Comparison of ENCODE assay signal across 9 cellular contexts in the genomic region with DNA sequence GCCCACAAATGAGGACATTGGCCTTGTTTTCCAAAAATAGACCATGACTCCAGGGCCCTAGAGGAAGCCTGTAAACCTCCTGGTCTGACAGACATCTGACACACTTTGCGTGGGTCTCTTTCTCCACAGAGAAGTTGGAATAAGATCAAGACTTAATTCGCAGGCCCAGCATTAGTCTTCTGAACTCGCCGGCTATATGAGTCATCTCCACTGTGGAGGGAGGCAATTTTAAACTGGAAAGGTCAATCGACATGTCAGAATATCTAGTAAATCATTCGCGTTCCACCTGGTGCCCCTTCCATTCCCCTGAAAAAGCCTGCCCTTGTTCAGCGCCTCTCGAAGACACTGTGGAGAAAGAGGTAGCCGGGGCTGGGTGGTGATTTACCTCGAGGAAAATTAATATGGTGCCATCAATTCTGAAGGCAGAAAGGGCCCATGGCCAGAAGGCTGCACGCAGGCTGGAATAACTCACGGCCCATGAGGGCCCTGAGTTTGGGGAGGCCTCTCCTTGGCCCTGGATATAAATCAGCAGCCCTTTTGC.
DNase-seq lines count a peak whose midpoint lies in the region; ATAC-seq and TF ChIP-seq lines count a peak whose summit lies in the region.
"Had no signal": no experiment of that assay in that cellular context is flagged by ENCODE, and none has a peak within 500 bp of the region (broad histone marks: within the 10 kb centered on the region; RNA-seq: fewer than 3 reads in every experiment).

No MANE protein-coding gene starts in this region.

- peaks cover 77% of the 10 kb centered on the region for H3K4me1 Mint-ChIP-seq in activated CD4-positive, alpha-beta T cell treated with anti-CD3 and anti-CD28 coated beads for 36 hours
- H3K4me1 Mint-ChIP-seq in activated B cell treated with CpG ODN at 0.5 μM for 24 hours (peaks cover 58% of the 10 kb centered on the region), glutamatergic neuron (ENCODE audit: low read depth, unreplicated experiment) (peaks cover 27% of the 10 kb centered on the region)
- H3K4me1 Mint-ChIP-seq in stimulated activated effector memory CD8-positive, alpha-beta T cell treated with anti-CD3 and anti-CD28 coated beads, Interleukin-12 subunit alpha, Interleukin-12 subunit beta, amount 100 ng/mL, for 72 hours, result peaks cover 53% of the 10 kb centered on the region

- no peaks in the 10 kb centered on the region for H3K9me3 Mint-ChIP-seq in activated CD4-positive, alpha-beta T cell treated with anti-CD3 and anti-CD28 coated beads for 36 hours (ENCODE audit: low read depth)
- H3K9me3 Mint-ChIP-seq in activated B cell treated with CpG ODN at 0.5 μM for 24 hours (no peaks in the 10 kb centered on the region), glutamatergic neuron (ENCODE audit: unreplicated experiment) (no peaks in the 10 kb centered on the region)
- no peaks in the 10 kb centered on the region for H3K9me3 Mint-ChIP-seq in stimulated activated effector memory CD8-positive, alpha-beta T cell treated with anti-CD3 and anti-CD28 coated beads, Interleukin-12 subunit alpha, Interleukin-12 subunit beta, amount 100 ng/mL, for 72 hours

- intact Hi-C loops in activated CD4-positive, alpha-beta T cell treated with anti-CD3 and anti-CD28 coated beads for 36 hours (cut with DNase I, micrococcal nuclease), result no loop called here
- intact Hi-C loops in activated B cell treated with CpG ODN at 0.5 μM for 24 hours (cut with micrococcal nuclease), result no loop called here

- no peaks in the 10 kb centered on the region for H3K9me3 ChIP-seq in effector memory CD4-positive, alpha-beta T cell (ENCODE audit: control insufficient read depth, low read length)
- H3K9me3 ChIP-seq in BE2C, result no peaks in the 10 kb centered on the region

- H3K36me3 Mint-ChIP-seq in activated CD4-positive, alpha-beta T cell treated with anti-CD3 and anti-CD28 coated beads for 36 hours (ENCODE audit: low read depth), result peaks cover 12% of the 10 kb centered on the region
- H3K36me3 Mint-ChIP-seq in activated B cell treated with CpG ODN at 0.5 μM for 24 hours (ENCODE audit: low read depth) (peaks cover 45% of the 10 kb centered on the region), glutamatergic neuron (ENCODE audit: unreplicated experiment) (no peaks in the 10 kb centered on the region)
- peaks cover 11% of the 10 kb centered on the region for H3K36me3 Mint-ChIP-seq in stimulated activated effector memory CD8-positive, alpha-beta T cell treated with anti-CD3 and anti-CD28 coated beads, Interleukin-12 subunit alpha, Interleukin-12 subunit beta, amount 100 ng/mL, for 72 hours

- H3K27me3 ChIP-seq in effector memory CD4-positive, alpha-beta T cell (replicated peaks; ENCODE audit: control insufficient read depth, insufficient read depth, low read length, poor library complexity, severe bottlenecking), result no peaks in the 10 kb centered on the region
- no peaks in the 10 kb centered on the region for H3K27me3 ChIP-seq in BE2C

- H3K4me3 Mint-ChIP-seq in activated CD4-positive, alpha-beta T cell treated with anti-CD3 and anti-CD28 coated beads for 36 hours, result no peak overlapping the region
- H3K4me3 Mint-ChIP-seq in activated B cell treated with CpG ODN at 0.5 μM for 24 hours, result no peak overlapping the region
- H3K4me3 Mint-ChIP-seq in glutamatergic neuron (ENCODE audit: unreplicated experiment), result no peak overlapping the region
- no peak overlapping the region for H3K4me3 Mint-ChIP-seq in stimulated activated effector memory CD8-positive, alpha-beta T cell treated with anti-CD3 and anti-CD28 coated beads, Interleukin-12 subunit alpha, Interleukin-12 subunit beta, amount 100 ng/mL, for 72 hours

- peak overlapping the region; percentile 58 for H3K27ac Mint-ChIP-seq in activated CD4-positive, alpha-beta T cell treated with anti-CD3 and anti-CD28 coated beads for 36 hours
- peak overlapping the region; percentile 59 for H3K27ac Mint-ChIP-seq in activated B cell treated with CpG ODN at 0.5 μM for 24 hours
- H3K27ac Mint-ChIP-seq in glutamatergic neuron (ENCODE audit: unreplicated experiment), result peak overlapping the region; percentile 86
- H3K27ac Mint-ChIP-seq in stimulated activated effector memory CD8-positive, alpha-beta T cell treated with anti-CD3 and anti-CD28 coated beads, Interleukin-12 subunit alpha, Interleukin-12 subunit beta, amount 100 ng/mL, for 72 hours, result peak overlapping the region; percentile 85

- no peak for DNase-seq in activated CD4-positive, alpha-beta T cell treated with anti-CD3 and anti-CD28 coated beads for 36 hours
- DNase-seq in activated CD4-positive, alpha-beta T cell treated with anti-CD3 and anti-CD28 coated beads, Interleukin-2, amount 50 U/mL, for 1 hour, result no peak
- no peak for DNase-seq in activated B cell treated with CpG ODN at 0.5 μM for 24 hours
- no peak for DNase-seq in glutamatergic neuron
- no peak for DNase-seq in stimulated activated effector memory CD8-positive, alpha-beta T cell treated with anti-CD3 and anti-CD28 coated beads, Interleukin-12 subunit alpha, Interleukin-12 subunit beta, amount 100 ng/mL, for 72 hours (ENCODE audit: low spot score in 2 of 2)
- DNase-seq in activated gamma-delta T cell treated with Interleukin-2 at 50 U/mL for 16 hours, result no peak
- DNase-seq in effector memory CD4-positive, alpha-beta T cell, result no peak
- no peak for DNase-seq in BE2C
- DNase-seq: amniotic stem cell had no signal

- no peak overlapping the region for H3K27ac ChIP-seq in effector memory CD4-positive, alpha-beta T cell (ENCODE audit: insufficient read depth, low read length, poor library complexity, severe bottlenecking)

- POLR2A ChIA-PET in activated CD4-positive, alpha-beta T cell treated with anti-CD3 and anti-CD28 coated beads for 36 hours (lab: Charles Lee), result no interaction called here
- POLR2A ChIA-PET in activated B cell treated with CpG ODN at 0.5 μM for 24 hours (lab: Charles Lee), result no interaction called here

- H3K4me3 ChIP-seq in effector memory CD4-positive, alpha-beta T cell (ENCODE audit: insufficient read depth, low read depth, low read length, poor library complexity, severe bottlenecking), result no peak overlapping the region
- no peak overlapping the region for H3K4me3 ChIP-seq in BE2C (ENCODE audit: low read depth, low read length)

- no peaks in the 10 kb centered on the region for H3K27me3 Mint-ChIP-seq in activated CD4-positive, alpha-beta T cell treated with anti-CD3 and anti-CD28 coated beads for 36 hours
- no peaks in the 10 kb centered on the region for H3K27me3 Mint-ChIP-seq in activated B cell treated with CpG ODN at 0.5 μM for 24 hours
- peaks cover 10% of the 10 kb centered on the region for H3K27me3 Mint-ChIP-seq in glutamatergic neuron (ENCODE audit: unreplicated experiment)

- ATAC-seq in activated CD4-positive, alpha-beta T cell treated with anti-CD3 and anti-CD28 coated beads for 36 hours, result no peak
- ATAC-seq in activated B cell treated with CpG ODN at 0.5 μM for 24 hours (ENCODE audit: low read depth), result no peak
- no peak for ATAC-seq in stimulated activated effector memory CD8-positive, alpha-beta T cell treated with anti-CD3 and anti-CD28 coated beads, Interleukin-12 subunit alpha, Interleukin-12 subunit beta, amount 100 ng/mL, for 72 hours

- H3K36me3 ChIP-seq in effector memory CD4-positive, alpha-beta T cell (ENCODE audit: control insufficient read depth, insufficient read depth, low read length), result no peaks in the 10 kb centered on the region
- peaks cover 6% of the 10 kb centered on the region; the same call in 1 of the 2 replicates for H3K36me3 ChIP-seq in BE2C

- TF ChIP-seq CTCF in activated B cell treated with CpG ODN at 0.5 μM for 24 hours (IDR thresholded peaks at IDR 0.05) (no peak), glutamatergic neuron (IDR thresholded peaks at IDR 0.05; ENCODE audit: partially characterized antibody, unreplicated experiment) (no peak), BE2C (IDR thresholded peaks at IDR 0.05; ENCODE audit: low read depth, low read length) (no peak)

- CTCF ChIA-PET in activated CD4-positive, alpha-beta T cell treated with anti-CD3 and anti-CD28 coated beads for 36 hours (lab: Charles Lee), result no interaction called here
- CTCF ChIA-PET in activated B cell treated with CpG ODN at 0.5 μM for 24 hours (lab: Charles Lee), result no interaction called here

- peaks cover 21% of the 10 kb centered on the region for H3K4me1 ChIP-seq in effector memory CD4-positive, alpha-beta T cell (ENCODE audit: control insufficient read depth, insufficient read depth, low read length, poor library complexity, severe bottlenecking)
- H3K4me1 ChIP-seq in BE2C, result peaks cover 6% of the 10 kb centered on the region
